Comparison of ENCODE assay signal across 11 cellular contexts in the genomic region with DNA sequence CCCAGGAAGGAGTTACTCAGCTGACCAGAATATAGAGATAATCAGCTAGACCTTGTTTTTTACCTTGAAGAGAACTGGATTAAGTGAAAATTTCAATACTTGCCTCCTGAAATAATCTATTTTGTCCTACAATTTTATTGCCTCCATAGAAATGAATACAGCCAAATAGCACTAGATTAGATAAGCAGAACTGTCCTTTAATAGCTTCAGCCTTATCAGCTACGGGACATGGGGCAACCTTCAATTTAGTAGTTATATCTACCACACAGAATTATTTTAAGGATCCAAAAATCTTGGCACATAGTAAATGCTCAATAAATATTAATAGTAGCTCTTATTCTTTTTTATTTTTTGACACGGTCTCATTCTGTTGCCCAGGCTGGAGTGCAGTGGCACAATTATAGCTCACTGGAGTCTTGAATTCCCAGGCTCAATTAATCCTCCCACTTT.
DNase-seq lines count a peak whose midpoint lies in the region; ATAC-seq, FAIRE-seq and TF ChIP-seq lines count a peak whose summit lies in the region.
"Had no signal": no experiment of that assay in that cellular context is flagged by ENCODE, and none has a peak within 500 bp of the region (broad histone marks: within the 10 kb centered on the region; RNA-seq: fewer than 3 reads in every experiment).

No MANE protein-coding gene starts in this region.

- no peaks in the 10 kb centered on the region for H3K9me2 ChIP-seq in PC-9 (ENCODE audit: insufficient read depth)

- H3K4me2 ChIP-seq in PC-9 (peak overlapping the region; percentile 48), keratinocyte (ENCODE audit: control insufficient read depth, extremely low read depth, insufficient read depth, low read depth, low read length) (peak overlapping the region; percentile 40), trophoblast cell (ENCODE audit: low read length) (no peak overlapping the region)

- no peaks in the 10 kb centered on the region for H3K9me1 ChIP-seq in keratinocyte (ENCODE audit: control insufficient read depth, extremely low read depth, insufficient read depth, low read length)

- no peaks in the 10 kb centered on the region for H3K36me3 Mint-ChIP-seq in CD8-positive, alpha-beta T cell
- no peaks in the 10 kb centered on the region for H3K36me3 Mint-ChIP-seq in activated naive CD4-positive, alpha-beta T cell treated with anti-CD3 and anti-CD28 coated beads, Interleukin-2, amount 50 U/mL, for 72 hours
- H3K36me3 Mint-ChIP-seq: naive B cell had no signal

- no peak overlapping the region for H3K18ac ChIP-seq in trophoblast cell (ENCODE audit: low read length)

- H2AFZ ChIP-seq in PC-9: peak overlapping the region; percentile 64; the same call in 1 of the 2 replicates
- peak overlapping the region; percentile 6 for H2AFZ ChIP-seq in keratinocyte (ENCODE audit: control insufficient read depth, low read length)
- no peak overlapping the region for H2AFZ ChIP-seq in trophoblast cell (ENCODE audit: insufficient read depth, low read length, poor library complexity)

- H3K79me2 ChIP-seq in PC-9 (ENCODE audit: low read depth) (no peaks in the 10 kb centered on the region), keratinocyte (ENCODE audit: control insufficient read depth, insufficient read depth, low read length) (no peaks in the 10 kb centered on the region), trophoblast cell (ENCODE audit: control insufficient read depth, insufficient read depth, low read length, poor library complexity) (peaks cover 12% of the 10 kb centered on the region)

- H3K4me3 Mint-ChIP-seq in CD8-positive, alpha-beta T cell: no peak overlapping the region
- H3K4me3 Mint-ChIP-seq: central memory CD8-positive, alpha-beta T cell had no signal

- H4K8ac ChIP-seq in trophoblast cell (ENCODE audit: low read depth, low read length): peak overlapping the region; percentile 58

- peak overlapping the region; percentile 85 for H2BK120ac ChIP-seq in trophoblast cell (ENCODE audit: insufficient read depth, low read length, poor library complexity)

- no peaks in the 10 kb centered on the region for H3K9me3 ChIP-seq in CD8-positive, alpha-beta T cell (ENCODE audit: low read length)
- H3K9me3 ChIP-seq in PC-9 (ENCODE audit: insufficient read depth, low read depth) (no peaks in the 10 kb centered on the region), keratinocyte (ENCODE audit: control insufficient read depth, low read depth, low read length) (no peaks in the 10 kb centered on the region), trophoblast cell (ENCODE audit: insufficient read depth, low read depth, low read length) (no peaks in the 10 kb centered on the region)
- H3K9me3 ChIP-seq: adrenal gland had no signal

- no TSS peak for BruUV-seq in PC-9 (replicated peaks; lab: Mats Ljungman, UMichigan)

- CTCF ChIA-PET in CD8-positive, alpha-beta T cell (lab: Charles Lee): interaction anchor here (0.6 to 4.1 kb wide), 48 partner anchors 8 to 1359 kb away, joined by 3 to 56 read pairs (median 4); a partner anchor contains a TSS
- CTCF ChIA-PET in PC-9 (lab: Charles Lee): interaction anchor here (0.7 to 1.8 kb wide), 6 partner anchors 12 to 293 kb away, joined by 3 to 7 read pairs (median 4); a partner anchor contains a TSS
- CTCF ChIA-PET in HEK293T (lab: Yijun Ruan, JAX): interaction anchor here (0.5 to 2.2 kb wide), 12 partner anchors 8 to 171 kb away, joined by 3 to 13 read pairs (median 4); a partner anchor contains a TSS

- dilution Hi-C loops in keratinocyte (cut with MboI; ENCODE audit: extremely low pct_ligation_motif_present, low sequenced_read_pairs): no loop called here

- H3K4me1 Mint-ChIP-seq in CD8-positive, alpha-beta T cell (ENCODE audit: low read depth): peaks cover 3% of the 10 kb centered on the region
- H3K4me1 Mint-ChIP-seq: central memory CD8-positive, alpha-beta T cell had no signal

- no peak overlapping the region for H4K12ac ChIP-seq in trophoblast cell (ENCODE audit: low read depth, low read length)

- H3K9ac ChIP-seq in keratinocyte (ENCODE audit: control insufficient read depth, extremely low read depth, insufficient read depth, low read length): no peak overlapping the region
- no peak overlapping the region for H3K9ac ChIP-seq in trophoblast cell (ENCODE audit: low read length)

- TF ChIP-seq CTCF in CD8-positive, alpha-beta T cell (IDR thresholded peaks at IDR 0.05): peak; percentile 33
- TF ChIP-seq CTCF in PC-9 (conservative IDR thresholded peaks at IDR 0.05): peak; percentile 67
- no peak for TF ChIP-seq CTCF in keratinocyte (optimal IDR thresholded peaks at IDR 0.05 in 1 of 3, IDR thresholded peaks at IDR 0.05 in 1 of 3, conservative IDR thresholded peaks at IDR 0.05 in 1 of 3; ENCODE audit: extremely low read depth in 1 of 3, insufficient read depth in 2 of 3, low read length in 3 of 3)

- H3K79me1 ChIP-seq in trophoblast cell (ENCODE audit: low read length): peaks cover 53% of the 10 kb centered on the region

- no peaks in the 10 kb centered on the region for H3K27me3 ChIP-seq in CD8-positive, alpha-beta T cell (ENCODE audit: insufficient read depth, low read length)
- H3K27me3 ChIP-seq in PC-9 (ENCODE audit: insufficient read depth, low read depth): no peaks in the 10 kb centered on the region
- no peaks in the 10 kb centered on the region for H3K27me3 ChIP-seq in keratinocyte (ENCODE audit: control insufficient read depth, extremely low read depth, insufficient read depth, low read length)
- no peaks in the 10 kb centered on the region for H3K27me3 ChIP-seq in trophoblast cell (ENCODE audit: insufficient read depth, low read length)
- H3K27me3 ChIP-seq: adrenal gland had no signal

- H3K4me1 ChIP-seq in CD8-positive, alpha-beta T cell (ENCODE audit: insufficient read depth, low read length): no peaks in the 10 kb centered on the region
- H3K4me1 ChIP-seq in PC-9 (replicated peaks; ENCODE audit: insufficient read depth) (peaks cover 34% of the 10 kb centered on the region), keratinocyte (ENCODE audit: control insufficient read depth, extremely low read depth, insufficient read depth, low read length) (peaks cover 22% of the 10 kb centered on the region), trophoblast cell (ENCODE audit: control insufficient read depth in 1 of 2, insufficient read depth in 2 of 2, low read length in 2 of 2) (peaks cover 32 to 33% of the 10 kb centered on the region in 2 experiments)

- H2BK12ac ChIP-seq in trophoblast cell (ENCODE audit: low read length): peak overlapping the region; percentile 95

- H4K91ac ChIP-seq in trophoblast cell (ENCODE audit: low read depth, low read length): peak overlapping the region; percentile 84

- H4K20me1 ChIP-seq in PC-9 (ENCODE audit: insufficient read depth): no peaks in the 10 kb centered on the region
- no peaks in the 10 kb centered on the region for H4K20me1 ChIP-seq in keratinocyte (ENCODE audit: control insufficient read depth, extremely low read depth, insufficient read depth, low read length)

- peak overlapping the region; percentile 59 for H3K14ac ChIP-seq in trophoblast cell (ENCODE audit: low read length)

- H3K36me3 ChIP-seq in CD8-positive, alpha-beta T cell (ENCODE audit: insufficient read depth, low read length): no peaks in the 10 kb centered on the region
- H3K36me3 ChIP-seq in PC-9 (ENCODE audit: low read depth) (no peaks in the 10 kb centered on the region), keratinocyte (ENCODE audit: control insufficient read depth in 2 of 2, extremely low read depth in 1 of 2, insufficient read depth in 2 of 2, low read length in 2 of 2) (no peaks in the 10 kb centered on the region), trophoblast cell (ENCODE audit: control insufficient read depth in 1 of 2, insufficient read depth in 2 of 2, low read length in 2 of 2) (no peaks in the 10 kb centered on the region)
- H3K36me3 ChIP-seq: adrenal gland had no signal

- POLR2A ChIA-PET in CD8-positive, alpha-beta T cell (lab: Charles Lee): interaction anchor here (0.5 kb wide), 1 partner anchor 26 kb away, joined by 3 read pairs; no protein-coding TSS in a partner anchor
- POLR2A ChIA-PET in PC-9 (lab: Charles Lee; ENCODE audit: unreplicated experiment) (interaction anchor here (0.6 kb wide), 2 partner anchors 348 to 1034 kb away, joined by 7 to 19 read pairs; no protein-coding TSS in a partner anchor), HEK293T (lab: Yijun Ruan, JAX) (interaction anchor here (1.1 to 1.9 kb wide), 2 partner anchors 97 to 299 kb away, joined by 4 to 6 read pairs; a partner anchor contains a TSS)

- peak overlapping the region; percentile 88 for H2BK5ac ChIP-seq in trophoblast cell (ENCODE audit: low read depth, low read length, poor library complexity)

- in situ Hi-C loops in ACHN (cut with HindIII; ENCODE audit: low pct_ligation_motif_present, low pct_unique_long_range_greater_than_20kb, low sequenced_read_pairs): no loop called here

- peaks cover 19% of the 10 kb centered on the region for H3F3A ChIP-seq in PC-9 (ENCODE audit: insufficient read depth, low read depth)

- ATAC-seq in CD8-positive, alpha-beta T cell: no peak
- ATAC-seq in activated naive CD4-positive, alpha-beta T cell treated with anti-CD3 and anti-CD28 coated beads, Interleukin-2, amount 50 U/mL, for 72 hours: no peak

- no peak for DNase-seq in CD8-positive, alpha-beta T cell
- DNase-seq in PC-9 (no peak), keratinocyte (ENCODE audit: low read depth, low spot score) (no peak), trophoblast cell (no peak), HEK293T (ENCODE audit: extremely low spot score) (no peak), ACHN (no peak)
- no peak for DNase-seq in activated naive CD4-positive, alpha-beta T cell treated with anti-CD3 and anti-CD28 coated beads, Interleukin-2, amount 50 U/mL, for 72 hours (ENCODE audit: low spot score in 2 of 2)

- FAIRE-seq in keratinocyte (lab: Jason Lieb, UNC): no peak
- FAIRE-seq: RCC 7860 had no signal

- peak overlapping the region; percentile 71 for H3K4ac ChIP-seq in trophoblast cell (ENCODE audit: low read depth, low read length)

- H3K27me3 Mint-ChIP-seq in CD8-positive, alpha-beta T cell (ENCODE audit: low read depth): peaks cover 4% of the 10 kb centered on the region

- H3K27ac ChIP-seq in CD8-positive, alpha-beta T cell (ENCODE audit: low read depth, low read length): no peak overlapping the region
- H3K27ac ChIP-seq in PC-9 (no peak overlapping the region), keratinocyte (ENCODE audit: control insufficient read depth, insufficient read depth, low read length) (peak overlapping the region; percentile 35), trophoblast cell (ENCODE audit: low read depth, low read length) (peak overlapping the region; percentile 94)

- no peak overlapping the region for H3K23ac ChIP-seq in trophoblast cell (ENCODE audit: low read length)

- intact Hi-C loops in CD8-positive, alpha-beta T cell (cut with DNase I, micrococcal nuclease): loop anchor here (1.0 to 5.0 kb wide), 5 partner anchors 95 to 293 kb away; a partner anchor contains a TSS
- intact Hi-C loops in PC-9 (cut with micrococcal nuclease; ENCODE audit: unreplicated experiment): loop anchor here (1.0 to 5.0 kb wide), 4 partner anchors 97 to 295 kb away; a partner anchor contains a TSS

- no peak overlapping the region for H3K27ac Mint-ChIP-seq in CD8-positive, alpha-beta T cell
- no peak overlapping the region for H3K27ac Mint-ChIP-seq in activated naive CD4-positive, alpha-beta T cell treated with anti-CD3 and anti-CD28 coated beads, Interleukin-2, amount 50 U/mL, for 72 hours

- WGBS in trophoblast cell (ENCODE audit: extremely low coverage, insufficient coverage, insufficient read length): no CpG with 5 or more reads among the region's 2 CpGs

- no peaks in the 10 kb centered on the region for H3K9me3 Mint-ChIP-seq in CD8-positive, alpha-beta T cell
- H3K9me3 Mint-ChIP-seq in activated naive CD4-positive, alpha-beta T cell treated with anti-CD3 and anti-CD28 coated beads, Interleukin-2, amount 50 U/mL, for 72 hours: no peaks in the 10 kb centered on the region
- H3K9me3 Mint-ChIP-seq: central memory CD8-positive, alpha-beta T cell; naive B cell had no signal

- H3K4me3 ChIP-seq in CD8-positive, alpha-beta T cell (ENCODE audit: low read depth, low read length): no peak overlapping the region
- no peak overlapping the region for H3K4me3 ChIP-seq in PC-9
- no peak overlapping the region for H3K4me3 ChIP-seq in keratinocyte (ENCODE audit: control insufficient read depth in 2 of 3, extremely low read depth in 1 of 3, insufficient read depth in 2 of 3, low read depth in 1 of 3, low read length in 3 of 3)
- H3K4me3 ChIP-seq in trophoblast cell (ENCODE audit: low read depth, low read length): no peak overlapping the region
- H3K4me3 ChIP-seq: adrenal gland had no signal

- H2AK5ac ChIP-seq in trophoblast cell (ENCODE audit: low read length): no peak overlapping the region

Comparison
In these comparisons a context has a peak if more than half of its experiments do, and no peak if none do; other contexts are left out.
1. H3K27ac ChIP-seq: peak in keratinocyte (single experiment) and trophoblast cell (single experiment); none in CD8-positive, alpha-beta T cell (single experiment) and PC-9 (single experiment).
2. CTCF ChIP-seq: peak in CD8-positive, alpha-beta T cell (single experiment) and PC-9 (single experiment); none in keratinocyte (0 of 3).